Comparison of ENCODE assay signal across 9 cellular contexts in genomic region chr22:44091021-44091721, GRCh38.
A peak's percentile ranks its signal among the peaks of the same experiment; 100 is the strongest.
DNase-seq lines count a peak whose midpoint lies in the region; ATAC-seq, FAIRE-seq and TF ChIP-seq lines count a peak whose summit lies in the region.
"Had no signal": no experiment of that assay in that cellular context is flagged by ENCODE, and none has a peak within 500 bp of the region (broad histone marks: within the 10 kb centered on the region; RNA-seq: fewer than 3 reads in every experiment).

No MANE protein-coding gene starts in this region.

- FAIRE-seq in kidney (lab: Jason Lieb, UNC): no peak

- H4K8ac ChIP-seq in H9 (replicated peaks; ENCODE audit: insufficient read length, low read depth, low read length): no peak overlapping the region

- H2BK15ac ChIP-seq in H9 (ENCODE audit: low read depth, low read length): no peak overlapping the region

- no peak overlapping the region for H3K4me3 ChIP-seq in kidney (ENCODE audit: low read length in 2 of 2)
- H3K4me3 ChIP-seq in vagina: no peak overlapping the region

- H2BK5ac ChIP-seq in H9 (ENCODE audit: insufficient read length, low read length): no peak overlapping the region

- no peaks in the 10 kb centered on the region for H3K36me3 ChIP-seq in kidney (ENCODE audit: control insufficient read depth in 1 of 2, insufficient read depth in 2 of 2, low read length in 2 of 2)
- H3K36me3 ChIP-seq in vagina: peaks cover 0 to 3% of the 10 kb centered on the region in 2 donors

- no peak overlapping the region for H3K4me3 Mint-ChIP-seq in H9
- H3K4me3 Mint-ChIP-seq in activated CD8-positive, alpha-beta T cell treated with anti-CD3 and anti-CD28 coated beads for 36 hours: no peak overlapping the region

- H2BK20ac ChIP-seq in H9 (ENCODE audit: low read depth, low read length, poor library complexity, severe bottlenecking): no peak overlapping the region

- H3T11ph ChIP-seq in H9 (ENCODE audit: low read length): no peak overlapping the region

- H3K79me1 ChIP-seq in H9 (ENCODE audit: insufficient read depth, low read depth, low read length, poor library complexity, severe bottlenecking): no peaks in the 10 kb centered on the region

- H3K4ac ChIP-seq in H9 (ENCODE audit: low read depth, low read length): no peak overlapping the region

- CTCF ChIA-PET in activated CD8-positive, alpha-beta T cell treated with anti-CD3 and anti-CD28 coated beads for 36 hours (lab: Charles Lee): no interaction called here

- H3K18ac ChIP-seq in H9 (ENCODE audit: insufficient read length, low read depth, low read length): no peak overlapping the region

- H4K20me1 ChIP-seq in H9 (ENCODE audit: control insufficient read depth, insufficient read depth, insufficient read length): no peaks in the 10 kb centered on the region

- no peaks in the 10 kb centered on the region for H3K9me3 ChIP-seq in H9 (ENCODE audit: control insufficient read depth, low read depth, low read length)
- H3K9me3 ChIP-seq in kidney (ENCODE audit: control insufficient read depth in 1 of 2, low read length in 2 of 2): no peaks in the 10 kb centered on the region
- H3K9me3 ChIP-seq in vagina: no peaks in the 10 kb centered on the region

- WGBS in H9 (ENCODE audit: extremely low coverage, insufficient read length, low lambda C conversion rate): no CpG with 5 or more reads among the region's 14 CpGs

- POLR2A ChIA-PET in activated CD8-positive, alpha-beta T cell treated with anti-CD3 and anti-CD28 coated beads for 36 hours (lab: Charles Lee): no interaction called here

- no peak overlapping the region for H3K14ac ChIP-seq in H9 (ENCODE audit: insufficient read depth, low read length)

- no peaks in the 10 kb centered on the region for H3K9me3 Mint-ChIP-seq in H9
- H3K9me3 Mint-ChIP-seq in activated CD8-positive, alpha-beta T cell treated with anti-CD3 and anti-CD28 coated beads for 36 hours: no peaks in the 10 kb centered on the region

- H3K4me2 ChIP-seq in H9 (ENCODE audit: insufficient read depth, insufficient read length, low read length): no peak overlapping the region

- ATAC-seq in activated CD8-positive, alpha-beta T cell treated with anti-CD3 and anti-CD28 coated beads for 36 hours: peak; percentile 93
- ATAC-seq in HG03521 (IDR thresholded peaks at IDR 0.05; ENCODE audit: unreplicated experiment) (no peak), HG02642 (IDR thresholded peaks at IDR 0.05; ENCODE audit: poor library complexity, unreplicated experiment) (no peak)

- no peak for DNase-seq in AG09319 (ENCODE audit: extremely low read depth, low read depth)
- no peak for DNase-seq in H9
- peak; percentile 74 for DNase-seq in activated CD8-positive, alpha-beta T cell treated with anti-CD3 and anti-CD28 coated beads for 36 hours
- DNase-seq in kidney: peak; percentile 43
- no peak for DNase-seq in GM19238 (ENCODE audit: insufficient read length, low spot score)
- DNase-seq in vagina (ENCODE audit: extremely low spot score in 2 of 2): no peak
- DNase-seq: effector memory CD4-positive, alpha-beta T cell had no signal

- no peak overlapping the region for H3K56ac ChIP-seq in H9 (ENCODE audit: insufficient read length, low read depth, low read length)

- no peaks in the 10 kb centered on the region for H3K4me1 ChIP-seq in H9 (ENCODE audit: insufficient read depth, low read length)
- no peaks in the 10 kb centered on the region for H3K4me1 ChIP-seq in kidney (ENCODE audit: control insufficient read depth in 1 of 2, insufficient read depth in 1 of 2, low read depth in 1 of 2, low read length in 2 of 2)
- H3K4me1 ChIP-seq in vagina: peaks cover 40% of the 10 kb centered on the region

- H3K27me3 ChIP-seq in H9 (ENCODE audit: insufficient read depth, low read length): no peaks in the 10 kb centered on the region
- no peaks in the 10 kb centered on the region for H3K27me3 ChIP-seq in vagina

- no peaks in the 10 kb centered on the region for H3K23me2 ChIP-seq in H9 (ENCODE audit: insufficient read length, low read depth, low read length, poor library complexity, severe bottlenecking)

- H2BK12ac ChIP-seq in H9 (ENCODE audit: insufficient read length, low read depth, low read length): no peak overlapping the region

- H3K4me1 Mint-ChIP-seq in H9: peaks cover 16 to 21% of the 10 kb centered on the region in 2 experiments
- H3K4me1 Mint-ChIP-seq in activated CD8-positive, alpha-beta T cell treated with anti-CD3 and anti-CD28 coated beads for 36 hours (ENCODE audit: low read depth): peaks cover 10% of the 10 kb centered on the region

- no peak overlapping the region for H3K9ac ChIP-seq in H9 (ENCODE audit: extremely low read depth, insufficient read length, low read length)
- no peak overlapping the region for H3K9ac ChIP-seq in kidney (ENCODE audit: low read length in 2 of 2)

- H2AK5ac ChIP-seq in H9 (ENCODE audit: insufficient read length, low read length): no peak overlapping the region

- no peak for TF ChIP-seq POLR2A in vagina (IDR thresholded peaks at IDR 0.05)

- H2BK120ac ChIP-seq in H9 (ENCODE audit: low read depth, low read length, poor library complexity, severe bottlenecking): no peak overlapping the region

- H4K91ac ChIP-seq in H9 (ENCODE audit: insufficient read length, low read depth, low read length): no peak overlapping the region

- no peak overlapping the region for H4K5ac ChIP-seq in H9 (ENCODE audit: insufficient read length, low read depth, low read length)

- H3K27ac Mint-ChIP-seq in H9: no peak overlapping the region; a peak in 2 of 7 replicates
- H3K27ac Mint-ChIP-seq in activated CD8-positive, alpha-beta T cell treated with anti-CD3 and anti-CD28 coated beads for 36 hours: no peak overlapping the region

- no peaks in the 10 kb centered on the region; the same call in 1 of the 2 replicates for H3K27me3 Mint-ChIP-seq in H9 (ENCODE audit: low read depth)
- no peaks in the 10 kb centered on the region for H3K27me3 Mint-ChIP-seq in activated CD8-positive, alpha-beta T cell treated with anti-CD3 and anti-CD28 coated beads for 36 hours

- intact Hi-C loops in activated CD8-positive, alpha-beta T cell treated with anti-CD3 and anti-CD28 coated beads for 36 hours (cut with micrococcal nuclease): no loop called here
- intact Hi-C loops in kidney (cut with DNase I) (no loop called here), vagina (cut with DNase I) (no loop called here)

- H3K27ac ChIP-seq in H9 (ENCODE audit: insufficient read length, low read depth, low read length): no peak overlapping the region
- no peak overlapping the region for H3K27ac ChIP-seq in kidney (ENCODE audit: low read depth in 2 of 2, low read length in 2 of 2)
- H3K27ac ChIP-seq in vagina: no peak overlapping the region

- H3K36me3 Mint-ChIP-seq in H9 (ENCODE audit: insufficient read depth in 1 of 3, low read depth in 3 of 3): peaks cover 0 to 2% (median 0%) of the 10 kb centered on the region in 3 experiments; a peak in 1 of 7 replicates
- H3K36me3 Mint-ChIP-seq in activated CD8-positive, alpha-beta T cell treated with anti-CD3 and anti-CD28 coated beads for 36 hours (ENCODE audit: low read depth): no peaks in the 10 kb centered on the region

- H3K79me2 ChIP-seq in H9 (ENCODE audit: insufficient read depth, low read length): no peaks in the 10 kb centered on the region

- TF ChIP-seq CTCF in AG09319 (IDR thresholded peaks at IDR 0.05; ENCODE audit: low read depth, low read length) (peak; percentile 21), H9 (conservative IDR thresholded peaks at IDR 0.05) (peak; percentile 49), kidney (IDR thresholded peaks at IDR 0.05; ENCODE audit: borderline replicate concordance, extremely low read depth, insufficient read depth) (no peak), vagina (IDR thresholded peaks at IDR 0.05) (no peak)
- TF ChIP-seq CTCF in activated CD8-positive, alpha-beta T cell treated with anti-CD3 and anti-CD28 coated beads for 36 hours (IDR thresholded peaks at IDR 0.05): peak; percentile 36

- H3K23ac ChIP-seq in H9 (ENCODE audit: insufficient read length, low read depth, low read length): no peak overlapping the region

- H2AFZ ChIP-seq in H9 (ENCODE audit: low read length): no peak overlapping the region

Comparison
In these comparisons a context has a peak if more than half of its experiments do, and no peak if none do; other contexts are left out.
1. DNase-seq: peak in activated CD8-positive, alpha-beta T cell treated with anti-CD3 and anti-CD28 coated beads for 36 hours (single experiment) and kidney (single experiment); none in AG09319 (single experiment), H9 (single experiment), GM19238 (single experiment) and vagina (0 of 2).
2. CTCF ChIP-seq: peak in AG09319 (single experiment), H9 (single experiment) and activated CD8-positive, alpha-beta T cell treated with anti-CD3 and anti-CD28 coated beads for 36 hours (single experiment); none in kidney (single experiment) and vagina (0 of 3).